In the genomic region with DNA sequence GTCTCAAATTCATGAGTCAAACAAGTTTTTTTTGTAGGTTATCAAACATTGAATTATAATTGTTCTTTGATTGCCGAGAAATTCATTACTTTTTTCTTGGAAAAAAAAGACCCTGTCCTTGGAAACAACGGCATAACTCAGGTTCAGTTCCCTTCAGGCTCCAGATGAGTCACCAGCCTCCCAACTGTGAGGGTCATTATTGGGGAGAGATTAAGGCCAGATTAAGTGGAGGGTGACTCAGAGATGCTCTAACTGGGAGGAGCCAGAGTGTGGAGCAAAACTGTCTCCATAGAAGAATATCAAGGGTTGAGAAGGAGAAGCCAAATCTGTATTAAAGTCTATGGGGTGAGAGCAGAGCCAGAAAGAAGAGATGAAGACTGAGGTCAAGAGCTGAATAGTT, we compare ENCODE assay signal across 15 cellular contexts. TPM values are rescaled to one million over a fixed set of nuclear protein-coding genes. Genes with fewer than 3 reads are reported as not detected.
A peak's percentile ranks its signal among the peaks of the same experiment; 100 is the strongest.
DNase-seq lines count a peak whose midpoint lies in the region; ATAC-seq, FAIRE-seq and TF ChIP-seq lines count a peak whose summit lies in the region.
"Had no signal": no experiment of that assay in that cellular context is flagged by ENCODE, and none has a peak within 500 bp of the region (broad histone marks: within the 10 kb centered on the region; RNA-seq: fewer than 3 reads in every experiment).

No MANE protein-coding gene starts in this region.

- POLR2A ChIA-PET in A549 (lab: Yijun Ruan, JAX), result no interaction called here
- POLR2A ChIA-PET in SK-N-SH (lab: Yijun Ruan, JAX), result no interaction called here

- no peaks in the 10 kb centered on the region for H3K27me3 ChIP-seq in SK-N-SH (ENCODE audit: insufficient read depth)
- H3K27me3 ChIP-seq: neutrophil, upper lobe of left lung had no signal

- H3K36me3 ChIP-seq in SK-N-SH (replicated peaks in 1 of 2; ENCODE audit: control insufficient read depth in 1 of 2, insufficient read depth in 2 of 2, low read length in 1 of 2), result no peaks in the 10 kb centered on the region
- H3K36me3 ChIP-seq: neutrophil, upper lobe of left lung had no signal

- H3K27ac Mint-ChIP-seq in HFFc6, result no peak overlapping the region
- H3K27ac Mint-ChIP-seq in stimulated activated naive CD8-positive, alpha-beta T cell treated with anti-CD3 and anti-CD28 coated beads, Interleukin-15, amount 100 ng/mL, for 72 hours, result peak overlapping the region in 1 of 2 donors; percentile 10
- H3K27ac Mint-ChIP-seq: activated B cell treated with CpG ODN at 0.5 μM for 24 hours, IgD-negative memory B cell had no signal

- no peaks in the 10 kb centered on the region for H3K9me3 Mint-ChIP-seq in HFFc6
- H3K9me3 Mint-ChIP-seq in stimulated activated naive CD8-positive, alpha-beta T cell treated with anti-CD3 and anti-CD28 coated beads, Interleukin-15, amount 100 ng/mL, for 72 hours, result no peaks in the 10 kb centered on the region
- H3K9me3 Mint-ChIP-seq: activated B cell treated with CpG ODN at 0.5 μM for 24 hours, IgD-negative memory B cell had no signal

- no peaks in the 10 kb centered on the region for H4K20me1 ChIP-seq in SK-N-SH (ENCODE audit: insufficient read depth)

- no peaks in the 10 kb centered on the region for H3K9me2 ChIP-seq in SK-N-SH

- H3K9me3 ChIP-seq in A549, result no peaks in the 10 kb centered on the region
- no peaks in the 10 kb centered on the region for H3K9me3 ChIP-seq in SK-N-SH
- H3K9me3 ChIP-seq: neutrophil, upper lobe of left lung had no signal

- H3K4me2 ChIP-seq in A549, result no peak overlapping the region
- no peak overlapping the region for H3K4me2 ChIP-seq in SK-N-SH

- no peaks in the 10 kb centered on the region for H3F3A ChIP-seq in SK-N-SH (replicated peaks; ENCODE audit: insufficient read depth)

- H3K4me3 ChIP-seq in A549 (no peak overlapping the region), SK-N-SH (ENCODE audit: low read depth in 2 of 2, low read length in 1 of 2) (no peak overlapping the region), fibroblast of the aortic adventitia (ENCODE audit: low read depth, low read length) (no peak overlapping the region)
- H3K4me3 ChIP-seq: upper lobe of left lung had no signal

- TF ChIP-seq EP300 in A549 (IDR thresholded peaks at IDR 0.05), result no peak
- no peak for TF ChIP-seq EP300 in SK-N-SH (IDR thresholded peaks at IDR 0.05; ENCODE audit: borderline replicate concordance in 1 of 2, low read depth in 1 of 2, low read length in 1 of 2)

- no peak for TF ChIP-seq POLR2A in A549 (IDR thresholded peaks at IDR 0.05; ENCODE audit: low read length)

- H3K79me2 ChIP-seq in SK-N-SH (ENCODE audit: insufficient read depth), result no peaks in the 10 kb centered on the region

- ATAC-seq in A549, result 0 out of 6 replicates have a peak, but pooled peaks of 1 of the 2 experiments have one; percentile 31
- ATAC-seq in stimulated activated naive CD8-positive, alpha-beta T cell treated with anti-CD3 and anti-CD28 coated beads, Interleukin-15, amount 100 ng/mL, for 72 hours, result no peak

- peaks cover 8% of the 10 kb centered on the region for H3K4me1 Mint-ChIP-seq in HFFc6 (ENCODE audit: low read depth)
- H3K4me1 Mint-ChIP-seq in stimulated activated naive CD8-positive, alpha-beta T cell treated with anti-CD3 and anti-CD28 coated beads, Interleukin-15, amount 100 ng/mL, for 72 hours, result no peaks in the 10 kb centered on the region
- H3K4me1 Mint-ChIP-seq: activated B cell treated with CpG ODN at 0.5 μM for 24 hours, IgD-negative memory B cell had no signal

- no peak overlapping the region for H3K4me3 Mint-ChIP-seq in HFFc6
- no peak overlapping the region for H3K4me3 Mint-ChIP-seq in stimulated activated naive CD8-positive, alpha-beta T cell treated with anti-CD3 and anti-CD28 coated beads, Interleukin-15, amount 100 ng/mL, for 72 hours
- H3K4me3 Mint-ChIP-seq: activated B cell treated with CpG ODN at 0.5 μM for 24 hours, IgD-negative memory B cell had no signal

- 13% methylated on average over 2 of the region's 2 CpGs for WGBS in A549 (ENCODE audit: missing lambda C conversion rate)
- WGBS in SK-N-SH (ENCODE audit: low lambda C conversion rate), result 18% methylated on average over 2 of the region's 2 CpGs

- H2AFZ ChIP-seq in SK-N-SH (ENCODE audit: low read depth), result no peak overlapping the region

- no peak overlapping the region for H3K27ac ChIP-seq in A549
- H3K27ac ChIP-seq in SK-N-SH (ENCODE audit: low read depth in 2 of 2, low read length in 1 of 2), result no peak overlapping the region
- H3K27ac ChIP-seq: neutrophil, upper lobe of left lung had no signal

- CTCF ChIA-PET in A549 (lab: Yijun Ruan, JAX) (no interaction called here), SK-N-SH (lab: Yijun Ruan, JAX) (no interaction called here)

- DNase-seq in A549 (ENCODE audit: low read depth in 1 of 2, low spot score in 1 of 2) (peak; percentile 2 to 5), HFFc6 (peak; percentile 48), SK-N-SH (no peak), fibroblast of the aortic adventitia (ENCODE audit: low read depth) (peak; percentile 2), pons (ENCODE audit: low spot score) (no peak), COR-L47 (lab: John Stamatoyannopoulos, UW) (no peak), cortex of kidney (lab: John Stamatoyannopoulos, UW) (no peak)
- no peak for DNase-seq in stimulated activated naive CD8-positive, alpha-beta T cell treated with anti-CD3 and anti-CD28 coated beads, Interleukin-15, amount 100 ng/mL, for 72 hours
- DNase-seq: activated B cell treated with CpG ODN at 0.5 μM for 24 hours, amniotic stem cell, upper lobe of left lung had no signal

- H3K27me3 Mint-ChIP-seq in HFFc6 (ENCODE audit: insufficient read depth), result peaks cover 5% of the 10 kb centered on the region
- no peaks in the 10 kb centered on the region for H3K27me3 Mint-ChIP-seq in stimulated activated naive CD8-positive, alpha-beta T cell treated with anti-CD3 and anti-CD28 coated beads, Interleukin-15, amount 100 ng/mL, for 72 hours

- no peak for TF ChIP-seq CTCF in A549 (IDR thresholded peaks at IDR 0.05)
- TF ChIP-seq CTCF in HFFc6 (IDR thresholded peaks at IDR 0.05), result no peak
- TF ChIP-seq CTCF in SK-N-SH (IDR thresholded peaks at IDR 0.05), result no peak
- no peak for TF ChIP-seq CTCF in fibroblast of the aortic adventitia (IDR thresholded peaks at IDR 0.05; ENCODE audit: insufficient read depth, low read length)

- H3K9ac ChIP-seq in SK-N-SH, result no peak overlapping the region

- H3K4me1 ChIP-seq in A549 (no peaks in the 10 kb centered on the region), SK-N-SH (ENCODE audit: control insufficient read depth in 1 of 2, insufficient read depth in 2 of 2, low read depth in 1 of 2, low read length in 1 of 2) (no peaks in the 10 kb centered on the region)
- H3K4me1 ChIP-seq: upper lobe of left lung had no signal

- FAIRE-seq in A549 (lab: Jason Lieb, UNC), result no peak

- H3K36me3 Mint-ChIP-seq in HFFc6 (ENCODE audit: low read depth), result no peaks in the 10 kb centered on the region
- H3K36me3 Mint-ChIP-seq: IgD-negative memory B cell had no signal

- no peak for TF ChIP-seq RAD21 in A549 (conservative IDR thresholded peaks at IDR 0.05 in 1 of 2, IDR thresholded peaks at IDR 0.05 in 1 of 2)
- no peak for TF ChIP-seq RAD21 in SK-N-SH (IDR thresholded peaks at IDR 0.05; ENCODE audit: low read length)

TF ChIP-seq in A549, 52 proteins besides CTCF, POLR2A, EP300 and RAD21 (continues in another document):
- TF ChIP-seq ZFP36 (IDR thresholded peaks at IDR 0.05; ENCODE audit: borderline replicate concordance, partially characterized antibody) (no peak), HOXB13 (CRISPR knock-in tag; IDR thresholded peaks at IDR 0.05; ENCODE audit: low read depth) (no peak)
- TF ChIP-seq, protein P1, sequence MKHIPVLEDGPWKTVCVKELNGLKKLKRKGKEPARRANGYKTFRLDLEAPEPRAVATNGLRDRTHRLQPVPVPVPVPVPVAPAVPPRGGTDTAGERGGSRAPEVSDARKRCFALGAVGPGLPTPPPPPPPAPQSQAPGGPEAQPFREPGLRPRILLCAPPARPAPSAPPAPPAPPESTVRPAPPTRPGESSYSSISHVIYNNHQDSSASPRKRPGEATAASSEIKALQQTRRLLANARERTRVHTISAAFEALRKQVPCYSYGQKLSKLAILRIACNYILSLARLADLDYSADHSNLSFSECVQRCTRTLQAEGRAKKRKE (CRISPR knock-in tag; IDR thresholded peaks at IDR 0.05; ENCODE audit: low read depth), result no peak

TF ChIP-seq in SK-N-SH, 30 proteins besides CTCF, POLR2A, EP300 and RAD21:
- TF ChIP-seq EZH2phosphoT487 (IDR thresholded peaks at IDR 0.05; ENCODE audit: borderline replicate concordance, low read depth) (no peak), FOSL2 (IDR thresholded peaks at IDR 0.05; ENCODE audit: borderline replicate concordance, low read depth) (peak; percentile 30; the same call in 1 of the 2 replicates)

RNA-seq across cellular contexts. Expression of gene ADGRG4, which starts 9.6 kb away (rescaled TPM):
- polyA plus RNA-seq in A549 (2011; rRNA removed) (not detected in 2 replicates), A549 (2017; fragmentation: RNase III; extraction: RNeasy Plus Mini Kit Qiagen cat#74134 plus additional on column Dnase treatment) (not detected in 3 replicates), SK-N-SH (2012; rRNA removed) (not detected in 2 replicates)
- polyA plus RNA-seq in A549 (2012; cell fraction: cytosol; rRNA removed), result not detected in 2 replicates
- polyA plus RNA-seq in A549 (2012; cell fraction: nucleus; rRNA removed), result not detected in 2 replicates
- 0.05 TPM in 1 of 2 replicates, not detected in the other for polyA minus RNA-seq in A549 (2011; rRNA and poly(A)+ RNA removed)
- under 1 TPM in 1 of 6 experiments, not detected in 5; 0.05 TPM for total RNA-seq in HFFc6 (2021; fragmentation: NEBNext Ultra II Directional; extraction: Animal tissue kit (Norgen Biotek cat#: 25700))
- not detected in 2 replicates for polyA plus RNA-seq in SK-N-SH (2012; cell fraction: cytosol; rRNA removed)
- polyA plus RNA-seq in SK-N-SH (2012; cell fraction: nucleus; rRNA removed), result not detected in 2 replicates
- total RNA-seq in fibroblast of the aortic adventitia (ENCODE audit: low replicate concordance), result not detected in 2 replicates
- total RNA-seq: activated B cell treated with CpG ODN at 0.5 μM for 24 hours, liver had no signal
- polyA plus RNA-seq: AG04450, IgD-negative memory B cell had no signal

RNA-seq across cellular contexts. Expression of gene MAP7D3, which starts 59.2 kb away (rescaled TPM):
- polyA plus RNA-seq in A549 (2011; rRNA removed) (10.3 and 13.1 TPM in 2 replicates), A549 (2017; fragmentation: RNase III; extraction: RNeasy Plus Mini Kit Qiagen cat#74134 plus additional on column Dnase treatment) (9.9 to 12.7 TPM (median 11.3 TPM) in 3 replicates), SK-N-SH (2012; rRNA removed) (5.8 and 6.7 TPM in 2 replicates)
- polyA plus RNA-seq in A549 (2012; cell fraction: cytosol; rRNA removed), result 4.7 and 5.4 TPM in 2 replicates
- 4.7 and 5.4 TPM in 2 replicates for polyA plus RNA-seq in A549 (2012; cell fraction: nucleus; rRNA removed)
- polyA minus RNA-seq in A549 (2011; rRNA and poly(A)+ RNA removed), result 8.7 and 9.0 TPM in 2 replicates
- total RNA-seq in HFFc6 (2021; fragmentation: NEBNext Ultra II Directional; extraction: Animal tissue kit (Norgen Biotek cat#: 25700)), result 10 to 100 TPM; 26.9 to 30.5 (median 28.7) TPM
- polyA plus RNA-seq in SK-N-SH (2012; cell fraction: cytosol; rRNA removed), result 6.4 and 7.3 TPM in 2 replicates
- polyA plus RNA-seq in SK-N-SH (2012; cell fraction: nucleus; rRNA removed), result 8.1 and 10.3 TPM in 2 replicates
- total RNA-seq in fibroblast of the aortic adventitia (ENCODE audit: low replicate concordance), result 18.6 and 23.1 TPM in 2 replicates

Comparison
In these comparisons a context has a peak if more than half of its experiments do, and no peak if none do; other contexts are left out.
1. DNase-seq: peak in A549 (2 of 2), HFFc6 (single experiment) and fibroblast of the aortic adventitia (single experiment); none in SK-N-SH (single experiment), pons (single experiment), COR-L47 (single experiment), stimulated activated naive CD8-positive, alpha-beta T cell treated with anti-CD3 and anti-CD28 coated beads, Interleukin-15, amount 100 ng/mL, for 72 hours (0 of 2) and cortex of kidney (single experiment).
2. Of the 12 proteins assayed by ChIP-seq in both A549 and SK-N-SH: peak only in A549: none; only in SK-N-SH: FOSL2; in both: none; in neither: 11.